Comparison of ENCODE assay signal across 15 cellular contexts in genomic region chr13:113990321-113990837, GRCh38. TPM values are rescaled to one million over a fixed set of nuclear protein-coding genes. Genes with fewer than 3 reads are reported as not detected.
DNase-seq lines count a peak whose midpoint lies in the region; ATAC-seq and TF ChIP-seq lines count a peak whose summit lies in the region.
"Had no signal": no experiment of that assay in that cellular context is flagged by ENCODE, and none has a peak within 500 bp of the region (broad histone marks: within the 10 kb centered on the region; RNA-seq: fewer than 3 reads in every experiment).

No MANE protein-coding gene starts in this region.

- no peak for ATAC-seq in activated naive CD8-positive, alpha-beta T cell treated with anti-CD3 and anti-CD28 coated beads, Interleukin-2, amount 10 ng/mL, durations not matched to agents 7 days and 5 days (ENCODE audit: low read depth)
- no peak for ATAC-seq in naive thymus-derived CD4-positive, alpha-beta T cell
- ATAC-seq in HG02973 (IDR thresholded peaks at IDR 0.05; ENCODE audit: unreplicated experiment): no peak
- ATAC-seq: left lobe of liver had no signal

- peak overlapping the region; percentile 84 for H3K27ac Mint-ChIP-seq in activated T-cell treated with anti-CD3 and anti-CD28 coated beads, Interleukin-2, amount 50 U/mL, for 24 hours
- no peak overlapping the region for H3K27ac Mint-ChIP-seq in activated naive CD8-positive, alpha-beta T cell treated with anti-CD3 and anti-CD28 coated beads, Interleukin-2, amount 10 ng/mL, durations not matched to agents 7 days and 5 days
- peak overlapping the region in 8 of 9 donors; percentile 20 to 85 (median 71) for H3K27ac Mint-ChIP-seq in naive thymus-derived CD4-positive, alpha-beta T cell

- H3K4me1 ChIP-seq in naive thymus-derived CD4-positive, alpha-beta T cell (ENCODE audit: control insufficient read depth in 2 of 2, insufficient read depth in 2 of 2, low read length in 2 of 2): no peaks in the 10 kb centered on the region
- H3K4me1 ChIP-seq in testis: no peaks in the 10 kb centered on the region
- H3K4me1 ChIP-seq: transverse colon had no signal

- H3K27me3 ChIP-seq in naive thymus-derived CD4-positive, alpha-beta T cell (ENCODE audit: control insufficient read depth in 2 of 2, insufficient read depth in 2 of 2, low read length in 2 of 2): no peaks in the 10 kb centered on the region
- H3K27me3 ChIP-seq in testis (no peaks in the 10 kb centered on the region), WERI-Rb-1 (ENCODE audit: insufficient read depth, low read depth, severe bottlenecking) (no peaks in the 10 kb centered on the region)
- H3K27me3 ChIP-seq: cardiac muscle cell, transverse colon had no signal

- no peaks in the 10 kb centered on the region for H3K9me3 ChIP-seq in naive thymus-derived CD4-positive, alpha-beta T cell (ENCODE audit: control insufficient read depth in 2 of 3, low read length in 3 of 3)
- no peaks in the 10 kb centered on the region for H3K9me3 ChIP-seq in testis
- H3K9me3 ChIP-seq in WERI-Rb-1 (ENCODE audit: severe bottlenecking): peaks cover 8% of the 10 kb centered on the region
- H3K9me3 ChIP-seq: SK-N-SH, transverse colon had no signal

- CTCF ChIA-PET in naive thymus-derived CD4-positive, alpha-beta T cell (lab: Charles Lee): no interaction called here

- no peaks in the 10 kb centered on the region for H3K27me3 Mint-ChIP-seq in activated T-cell treated with anti-CD3 and anti-CD28 coated beads, Interleukin-2, amount 50 U/mL, for 24 hours
- no peaks in the 10 kb centered on the region for H3K27me3 Mint-ChIP-seq in activated naive CD8-positive, alpha-beta T cell treated with anti-CD3 and anti-CD28 coated beads, Interleukin-2, amount 10 ng/mL, durations not matched to agents 7 days and 5 days
- no peaks in the 10 kb centered on the region for H3K27me3 Mint-ChIP-seq in naive thymus-derived CD4-positive, alpha-beta T cell
- H3K27me3 Mint-ChIP-seq: activated naive CD4-positive, alpha-beta T cell treated with anti-CD3 and anti-CD28 coated beads, Interleukin-2, amount 50 U/mL, for 24 hours had no signal

- H3K36me3 ChIP-seq in naive thymus-derived CD4-positive, alpha-beta T cell (ENCODE audit: control insufficient read depth in 2 of 3, insufficient read depth in 3 of 3, low read length in 3 of 3): peaks cover 31 to 62% (median 32%) of the 10 kb centered on the region in 3 experiments
- H3K36me3 ChIP-seq in testis (ENCODE audit: low read depth, missing control alignments): no peaks in the 10 kb centered on the region
- H3K36me3 ChIP-seq in WERI-Rb-1: peaks cover 11% of the 10 kb centered on the region
- H3K36me3 ChIP-seq: transverse colon had no signal

- no peak overlapping the region for H3K4me3 Mint-ChIP-seq in activated T-cell treated with anti-CD3 and anti-CD28 coated beads, Interleukin-2, amount 50 U/mL, for 24 hours
- no peak overlapping the region for H3K4me3 Mint-ChIP-seq in activated naive CD8-positive, alpha-beta T cell treated with anti-CD3 and anti-CD28 coated beads, Interleukin-2, amount 10 ng/mL, durations not matched to agents 7 days and 5 days
- H3K4me3 Mint-ChIP-seq in naive thymus-derived CD4-positive, alpha-beta T cell: no peak overlapping the region
- H3K4me3 Mint-ChIP-seq: activated naive CD4-positive, alpha-beta T cell treated with anti-CD3 and anti-CD28 coated beads, Interleukin-2, amount 50 U/mL, for 24 hours had no signal

- intact Hi-C loops in naive thymus-derived CD4-positive, alpha-beta T cell (cut with micrococcal nuclease): loop anchor here in 1 of 2 donors (10.0 kb wide), 1 partner anchor 176 kb away; no protein-coding TSS in a partner anchor
- intact Hi-C loops in testis (cut with DNase I; ENCODE audit: low total_unique reads): no loop called here

- WGBS in testis, 2 donors: 92 to 94% methylated on average over 8 to 9 of the region's 9 CpGs

- no peak for TF ChIP-seq POLR2A in testis (IDR thresholded peaks at IDR 0.05)

- POLR2A ChIA-PET in activated naive CD8-positive, alpha-beta T cell treated with anti-CD3 and anti-CD28 coated beads, Interleukin-2, amount 10 ng/mL, durations not matched to agents 7 days and 5 days (lab: Charles Lee): no interaction called here
- POLR2A ChIA-PET in naive thymus-derived CD4-positive, alpha-beta T cell (lab: Charles Lee): no interaction called here

- H3K4me3 ChIP-seq in naive thymus-derived CD4-positive, alpha-beta T cell (ENCODE audit: low read length): no peak overlapping the region
- H3K4me3 ChIP-seq in testis (no peak overlapping the region), WERI-Rb-1 (ENCODE audit: low read depth, low read length) (no peak overlapping the region)
- H3K4me3 ChIP-seq: cardiac muscle cell, transverse colon had no signal

- no peaks in the 10 kb centered on the region for H3K9me3 Mint-ChIP-seq in activated T-cell treated with anti-CD3 and anti-CD28 coated beads, Interleukin-2, amount 50 U/mL, for 24 hours
- peaks cover 14% of the 10 kb centered on the region for H3K9me3 Mint-ChIP-seq in activated naive CD8-positive, alpha-beta T cell treated with anti-CD3 and anti-CD28 coated beads, Interleukin-2, amount 10 ng/mL, durations not matched to agents 7 days and 5 days
- H3K9me3 Mint-ChIP-seq in naive thymus-derived CD4-positive, alpha-beta T cell: peaks cover 0 to 18% (median 0%) of the 10 kb centered on the region in 11 donors
- H3K9me3 Mint-ChIP-seq: activated naive CD4-positive, alpha-beta T cell treated with anti-CD3 and anti-CD28 coated beads, Interleukin-2, amount 50 U/mL, for 24 hours had no signal

- TF ChIP-seq CTCF in testis (IDR thresholded peaks at IDR 0.05) (no peak), WERI-Rb-1 (IDR thresholded peaks at IDR 0.05; ENCODE audit: low read depth, low read length) (no peak)

- H3K27ac ChIP-seq in naive thymus-derived CD4-positive, alpha-beta T cell (ENCODE audit: low read depth, low read length): no peak overlapping the region
- H3K27ac ChIP-seq in testis (no peak overlapping the region), WERI-Rb-1 (no peak overlapping the region)
- H3K27ac ChIP-seq: transverse colon had no signal

- peaks cover 59% of the 10 kb centered on the region for H3K36me3 Mint-ChIP-seq in activated T-cell treated with anti-CD3 and anti-CD28 coated beads, Interleukin-2, amount 50 U/mL, for 24 hours (ENCODE audit: low read depth)
- peaks cover 32% of the 10 kb centered on the region for H3K36me3 Mint-ChIP-seq in activated naive CD8-positive, alpha-beta T cell treated with anti-CD3 and anti-CD28 coated beads, Interleukin-2, amount 10 ng/mL, durations not matched to agents 7 days and 5 days
- peaks cover 17 to 46% (median 25%) of the 10 kb centered on the region in 5 donors for H3K36me3 Mint-ChIP-seq in naive thymus-derived CD4-positive, alpha-beta T cell

- no peak for DNase-seq in activated T-cell treated with anti-CD3 and anti-CD28 coated beads, Interleukin-2, amount 50 U/mL, for 24 hours
- DNase-seq in activated T-cell treated with anti-CD3 and anti-CD28 coated beads, Interleukin-2, amount 50 U/mL, for 1 hour: no peak
- peak; percentile 22 for DNase-seq in activated naive CD8-positive, alpha-beta T cell treated with anti-CD3 and anti-CD28 coated beads, Interleukin-2, amount 10 ng/mL, durations not matched to agents 7 days and 5 days
- no peak for DNase-seq in naive thymus-derived CD4-positive, alpha-beta T cell
- DNase-seq in testis (peak; percentile 8), NCI-H526 treated with DMSO at 0.1 percent for 48 hours (lab: John Stamatoyannopoulos, UW) (no peak), WERI-Rb-1 (no peak)
- DNase-seq: NCI-H1930, NCI-H510A treated with DMSO at 0.1 percent for 48 hours, SK-N-SH, transverse colon had no signal

- peaks cover 7% of the 10 kb centered on the region for H3K4me1 Mint-ChIP-seq in activated T-cell treated with anti-CD3 and anti-CD28 coated beads, Interleukin-2, amount 50 U/mL, for 24 hours (ENCODE audit: low read depth)
- peaks cover 6% of the 10 kb centered on the region for H3K4me1 Mint-ChIP-seq in activated naive CD8-positive, alpha-beta T cell treated with anti-CD3 and anti-CD28 coated beads, Interleukin-2, amount 10 ng/mL, durations not matched to agents 7 days and 5 days
- peaks cover 0 to 21% (median 5%) of the 10 kb centered on the region in 7 donors for H3K4me1 Mint-ChIP-seq in naive thymus-derived CD4-positive, alpha-beta T cell

RNA-seq across cellular contexts. Expression of gene C13orf46, which starts 16.5 kb away (rescaled TPM):
- total RNA-seq in activated naive CD8-positive, alpha-beta T cell treated with anti-CD3 and anti-CD28 coated beads, Interleukin-2, amount 10 ng/mL, durations not matched to agents 7 days and 5 days: 1 to 10 TPM; 4.0 to 4.9 TPM
- total RNA-seq in naive thymus-derived CD4-positive, alpha-beta T cell: 10 to 100 TPM in 4 of 5 experiments, 1 to 10 TPM in 1; 8.0 to 27.0 (median 19.1) TPM
- polyA plus RNA-seq in naive thymus-derived CD4-positive, alpha-beta T cell: 1 to 10 TPM; 1.3 to 1.4 TPM
- 1 to 10 TPM; 2.9 to 5.5 TPM for total RNA-seq in testis
- polyA plus RNA-seq in testis (ENCODE audit: insufficient read depth, low read depth, low replicate concordance): 28.4 TPM
- total RNA-seq: cardiac muscle cell had no signal

Comparison
In these comparisons a context has a peak if more than half of its experiments do, and no peak if none do; other contexts are left out.
1. DNase-seq: peak in activated naive CD8-positive, alpha-beta T cell treated with anti-CD3 and anti-CD28 coated beads, Interleukin-2, amount 10 ng/mL, durations not matched to agents 7 days and 5 days (single experiment) and testis (single experiment); none in activated T-cell treated with anti-CD3 and anti-CD28 coated beads, Interleukin-2, amount 50 U/mL, for 24 hours (single experiment), activated T-cell treated with anti-CD3 and anti-CD28 coated beads, Interleukin-2, amount 50 U/mL, for 1 hour (single experiment), naive thymus-derived CD4-positive, alpha-beta T cell (0 of 9), NCI-H526 treated with DMSO at 0.1 percent for 48 hours (single experiment) and WERI-Rb-1 (single experiment).